Comparison of ENCODE assay signal across 8 cellular contexts in genomic region chr15:38671675-38672141, GRCh38.
DNase-seq lines count a peak whose midpoint lies in the region; ATAC-seq and TF ChIP-seq lines count a peak whose summit lies in the region.

No MANE protein-coding gene starts in this region.

- no peaks in the 10 kb centered on the region for H3K9me3 Mint-ChIP-seq in naive B cell

- no peaks in the 10 kb centered on the region for H3K27me3 Mint-ChIP-seq in naive B cell

- H3K27ac Mint-ChIP-seq in naive B cell = peak overlapping the region; percentile 97 to 100 (median 98)

- H3K27ac ChIP-seq in foreskin keratinocyte = no peak overlapping the region

- TF ChIP-seq POLR2A in Raji (IDR thresholded peaks at IDR 0.05; ENCODE audit: insufficient read depth, low read depth, low read length) = peak; percentile 55; the same call in 1 of the 2 replicates

- no peaks in the 10 kb centered on the region for H3K36me3 Mint-ChIP-seq in naive B cell

- peak; percentile 59 for ATAC-seq in GM18511 (IDR thresholded peaks at IDR 0.05; ENCODE audit: unreplicated experiment)
- ATAC-seq in HG02571 (IDR thresholded peaks at IDR 0.05; ENCODE audit: unreplicated experiment) = peak; percentile 56
- ATAC-seq in naive B cell (ENCODE audit: low read depth in 2 of 2) = peak; percentile 71 to 75
- no peak for ATAC-seq in foreskin keratinocyte

- H3K27me3 ChIP-seq in foreskin keratinocyte = peaks cover 29% of the 10 kb centered on the region

- TF ChIP-seq CTCF in foreskin keratinocyte (conservative IDR thresholded peaks at IDR 0.05) = no peak

- peaks cover 47 to 56% (median 48%) of the 10 kb centered on the region in 3 donors for H3K4me1 Mint-ChIP-seq in naive B cell

- H3K4me3 Mint-ChIP-seq in naive B cell = peak overlapping the region; percentile 2 to 79 (median 64)

- peak; percentile 81 for DNase-seq in naive B cell
- no peak for DNase-seq in NCI-H345 (lab: John Stamatoyannopoulos, UW)
- no peak for DNase-seq in RKO (ENCODE audit: low spot score)
- no peak for DNase-seq in foreskin keratinocyte
- no peak for DNase-seq in glomerular visceral epithelial cell (ENCODE audit: extremely low spot score)

- H3K4me1 ChIP-seq in foreskin keratinocyte = no peaks in the 10 kb centered on the region
